ENCODE assay signal across 8 cellular contexts in genomic region chr3:52454938-52455282, GRCh38. TPM values are rescaled to one million over a fixed set of nuclear protein-coding genes. Genes with fewer than 3 reads are reported as not detected.
DNase-seq lines count a peak whose midpoint lies in the region; ATAC-seq and TF ChIP-seq lines count a peak whose summit lies in the region.

No MANE protein-coding gene starts in this region.

- peak overlapping the region; percentile 74 to 76 for H3K18ac ChIP-seq in mesenchymal stem cell (ENCODE audit: low read depth in 1 of 2, low read length in 2 of 2)

- peak overlapping the region; percentile 59 for H3K4me2 ChIP-seq in mesenchymal stem cell (ENCODE audit: low read length, poor library complexity, severe bottlenecking)

- no peak overlapping the region for H2BK120ac ChIP-seq in mesenchymal stem cell (ENCODE audit: low read depth, low read length)

- peaks cover 49% of the 10 kb centered on the region for H3K36me3 ChIP-seq in right atrium auricular region
- H3K36me3 ChIP-seq in mesenchymal stem cell (ENCODE audit: control insufficient read depth in 1 of 2, insufficient read depth in 2 of 2, low read depth in 1 of 2, low read length in 2 of 2): peaks cover 18 to 23% of the 10 kb centered on the region in 2 experiments
- peaks cover 0 to 2% of the 10 kb centered on the region in 2 donors for H3K36me3 ChIP-seq in aorta (ENCODE audit: control insufficient read depth in 1 of 2, insufficient read depth in 2 of 2, low read length in 1 of 2)

- H2AK5ac ChIP-seq in mesenchymal stem cell (ENCODE audit: low read length, severe bottlenecking): peak overlapping the region; percentile 24

- DNase-seq in right atrium auricular region (ENCODE audit: low spot score) (no peak), left ventricle myocardium superior (no peak), astrocyte of the cerebellum (ENCODE audit: low read depth) (no peak), mesenchymal stem cell (no peak), aorta (no peak), AML-193 (lab: John Stamatoyannopoulos, UW) (no peak), mucosa of gallbladder (ENCODE audit: low spot score) (no peak)

- peak overlapping the region; percentile 92 for H3K9ac ChIP-seq in mesenchymal stem cell (ENCODE audit: low read length)

- H2BK12ac ChIP-seq in mesenchymal stem cell (ENCODE audit: low read length in 2 of 2): peak overlapping the region; percentile 61 to 68

- H3K14ac ChIP-seq in mesenchymal stem cell (ENCODE audit: low read length in 2 of 2): peak overlapping the region in 1 of 2 experiments; percentile 26

- in situ Hi-C loops in astrocyte of the cerebellum (cut with HindIII; ENCODE audit: low sequenced_read_pairs): no loop called here

- H2AFZ ChIP-seq in mesenchymal stem cell (ENCODE audit: low read depth, low read length): peak overlapping the region; percentile 33

- no peak overlapping the region for H3K23ac ChIP-seq in mesenchymal stem cell (ENCODE audit: low read length in 2 of 2)

- no peaks in the 10 kb centered on the region for H3K27me3 ChIP-seq in right atrium auricular region
- no peaks in the 10 kb centered on the region for H3K27me3 ChIP-seq in mesenchymal stem cell (ENCODE audit: control insufficient read depth in 1 of 2, insufficient read depth in 1 of 2, low read length in 2 of 2)
- no peaks in the 10 kb centered on the region for H3K27me3 ChIP-seq in aorta (ENCODE audit: control insufficient read depth in 1 of 2, insufficient read depth in 2 of 2, low read length in 1 of 2)

- H3K4me1 ChIP-seq in right atrium auricular region: peaks cover 0 to 43% of the 10 kb centered on the region in 2 donors
- H3K4me1 ChIP-seq in mesenchymal stem cell (ENCODE audit: control insufficient read depth, insufficient read depth, low read depth, low read length): peaks cover 30% of the 10 kb centered on the region
- H3K4me1 ChIP-seq in aorta (ENCODE audit: control insufficient read depth in 1 of 2, insufficient read depth in 2 of 2, low read length in 2 of 2): no peaks in the 10 kb centered on the region

- H4K8ac ChIP-seq in mesenchymal stem cell (ENCODE audit: low read length): peak overlapping the region; percentile 92

- WGBS in mesenchymal stem cell: 87% methylated on average over 11 of the region's 11 CpGs
- 29 to 38% methylated on average over 11 of the region's 11 CpGs for WGBS in aorta, 2 donors

- TF ChIP-seq CTCF in right atrium auricular region (IDR thresholded peaks at IDR 0.05) (no peak), astrocyte of the cerebellum (IDR thresholded peaks at IDR 0.05; ENCODE audit: low read depth, low read length, missing control alignments) (no peak)

- peak overlapping the region; percentile 82 to 97 for H3K4me3 ChIP-seq in right atrium auricular region
- peak overlapping the region; percentile 91 for H3K4me3 ChIP-seq in astrocyte of the cerebellum (ENCODE audit: low read depth, low read length)
- peak overlapping the region; percentile 75 to 96 for H3K4me3 ChIP-seq in mesenchymal stem cell (ENCODE audit: insufficient read depth in 1 of 2, low read depth in 1 of 2, low read length in 2 of 2)
- H3K4me3 ChIP-seq in aorta (ENCODE audit: low read length in 2 of 2): peak overlapping the region; percentile 67 to 86

- no peak overlapping the region for H2BK5ac ChIP-seq in mesenchymal stem cell (ENCODE audit: low read depth, low read length, poor library complexity, severe bottlenecking)

- H3K4ac ChIP-seq in mesenchymal stem cell (ENCODE audit: low read depth in 1 of 2, low read length in 2 of 2): peak overlapping the region; percentile 50 to 64

- peak overlapping the region; percentile 91 for H2BK15ac ChIP-seq in mesenchymal stem cell (ENCODE audit: low read depth, poor library complexity, severe bottlenecking)

- H3K79me1 ChIP-seq in mesenchymal stem cell (replicated peaks; ENCODE audit: low read length, poor library complexity, severe bottlenecking): peaks cover 10% of the 10 kb centered on the region

- H4K91ac ChIP-seq in mesenchymal stem cell (ENCODE audit: low read length): peak overlapping the region; percentile 53

- H3K27ac ChIP-seq in right atrium auricular region: peak overlapping the region; percentile 89 to 99
- no peak overlapping the region for H3K27ac ChIP-seq in mesenchymal stem cell (ENCODE audit: low read length, poor library complexity, severe bottlenecking)
- H3K27ac ChIP-seq in aorta (ENCODE audit: low read depth in 1 of 2, low read length in 2 of 2): peak overlapping the region; percentile 14 to 87

- H3K9me3 ChIP-seq in right atrium auricular region (no peaks in the 10 kb centered on the region), mesenchymal stem cell (ENCODE audit: control insufficient read depth, low read length) (no peaks in the 10 kb centered on the region), aorta (ENCODE audit: control insufficient read depth, low read length) (no peaks in the 10 kb centered on the region)

- intact Hi-C loops in left ventricle myocardium superior (cut with micrococcal nuclease) (no loop called here), aorta (cut with DNase I) (loop anchor here in 1 of 2 donors (5.0 to 10.0 kb wide), 2 partner anchors 82 to 170 kb away; partner anchors contain the start of genes GLYCTK and UQCC5)

- ATAC-seq in left ventricle myocardium superior (no peak), aorta (ENCODE audit: low FRiP score) (no peak), HG03196 (IDR thresholded peaks at IDR 0.05; ENCODE audit: unreplicated experiment) (no peak)

RNA-seq across cellular contexts. Expression of gene NISCH, which starts 0.5 kb away (rescaled TPM):
- total RNA-seq in right atrium auricular region (10 to 100 TPM; 29.2 to 49.6 TPM), left ventricle myocardium superior (48.3 TPM), aorta (100 to 1,000 TPM in 1 of 2 donors, 10 to 100 TPM in 1; 80.9 to 157 TPM), mucosa of gallbladder (111 TPM)
- 55.5 TPM for polyA plus RNA-seq in mesenchymal stem cell (2013, experiment 1 of 2)
- 49.9 TPM for polyA plus RNA-seq in mesenchymal stem cell (2013, experiment 2 of 2)
- polyA plus RNA-seq in aorta: 100 to 1,000 TPM in 1 of 2 donors, 10 to 100 TPM in 1; 13.3 to 122 TPM

RNA-seq across cellular contexts. Expression of gene TNNC1, which starts 1.1 kb away (rescaled TPM):
- total RNA-seq in right atrium auricular region (1,000 to 10,000 TPM; 4,697 to 8,249 TPM), left ventricle myocardium superior (8,945 TPM), aorta (1 to 10 TPM; 2.6 to 4.7 TPM), mucosa of gallbladder (0.81 TPM)
- 0.86 TPM for polyA plus RNA-seq in mesenchymal stem cell (2013, experiment 1 of 2)
- polyA plus RNA-seq in mesenchymal stem cell (2013, experiment 2 of 2): 0.79 TPM
- polyA plus RNA-seq in aorta: 10 to 100 TPM in 1 of 2 donors, 1 to 10 TPM in 1; 3.0 to 20.7 TPM

RNA-seq across cellular contexts. Expression of gene SEMA3G, which starts 10.0 kb away (rescaled TPM):
- total RNA-seq in right atrium auricular region (10 to 100 TPM; 11.8 to 12.6 TPM), left ventricle myocardium superior (9.1 TPM), aorta (10 to 100 TPM; 12.5 to 23.8 TPM), mucosa of gallbladder (11.6 TPM)
- 0.08 TPM for polyA plus RNA-seq in mesenchymal stem cell (2013, experiment 1 of 2)
- 0.05 TPM for polyA plus RNA-seq in mesenchymal stem cell (2013, experiment 2 of 2)
- under 1 TPM in 1 of 2 donors, not detected in 1; 0.26 TPM for polyA plus RNA-seq in aorta

RNA-seq across cellular contexts. Expression of gene STAB1, which starts 40.2 kb away (rescaled TPM):
- total RNA-seq in right atrium auricular region (10 to 100 TPM; 46.5 to 62.6 TPM), left ventricle myocardium superior (69.7 TPM), aorta (100 to 1,000 TPM; 339 to 651 TPM), mucosa of gallbladder (222 TPM)
- polyA plus RNA-seq in mesenchymal stem cell (2013, experiment 1 of 2): not detected
- 0.04 TPM for polyA plus RNA-seq in mesenchymal stem cell (2013, experiment 2 of 2)
- polyA plus RNA-seq in aorta: 100 to 1,000 TPM in 1 of 2 donors, 10 to 100 TPM in 1; 54.2 to 207 TPM

RNA-seq across cellular contexts. Expression of gene PHF7, which starts 44.5 kb away (rescaled TPM):
- total RNA-seq in right atrium auricular region (10 to 100 TPM; 10.1 to 17.6 TPM), left ventricle myocardium superior (13.1 TPM), aorta (1 to 10 TPM; 7.7 to 8.0 TPM), mucosa of gallbladder (5.4 TPM)
- polyA plus RNA-seq in mesenchymal stem cell (2013, experiment 1 of 2): 5.6 TPM
- polyA plus RNA-seq in mesenchymal stem cell (2013, experiment 2 of 2): 5.8 TPM
- polyA plus RNA-seq in aorta: 1 to 10 TPM; 7.1 to 8.5 TPM

Comparison
In these comparisons a context has a peak if more than half of its experiments do, and no peak if none do; other contexts are left out.
1. RNA of gene TNNC1, which starts 1.1 kb away (total RNA-seq): 8,945 TPM in left ventricle myocardium superior (single experiment) and 4,697 to 8,249 TPM in right atrium auricular region; 2.6 to 4.7 TPM in aorta and 0.81 TPM in mucosa of gallbladder (single experiment); every median in the first group is over 100 times any median in the second.
2. Peak in every context shown above with its lines, with median percentiles within 50 percentile points of each other: H3K4me3 ChIP-seq.